In genomic region chr4:2417765-2418651, GRCh38 we compare ENCODE assay signal across 8 cellular contexts. TPM values are rescaled to one million over a fixed set of nuclear protein-coding genes. Genes with fewer than 3 reads are reported as not detected.
A peak's percentile ranks its signal among the peaks of the same experiment; 100 is the strongest.
DNase-seq lines count a peak whose midpoint lies in the region; ATAC-seq and TF ChIP-seq lines count a peak whose summit lies in the region.

TSS of gene ZFYVE28 (minus strand) at chr4:2418645. CDS start at chr4:2418323, 322 bp downstream.

- H3K4me3 ChIP-seq in A673 (ENCODE audit: low read depth, low read length, poor library complexity, severe bottlenecking) (peak within 1 kb of the TSS; percentile 59), body of pancreas (peak within 1 kb of the TSS in 1 of 2 donors; percentile 34), lower leg skin (ENCODE audit: low read depth, poor library complexity, severe bottlenecking) (peak within 1 kb of the TSS; percentile 44), thymus (ENCODE audit: low read length) (peak within 1 kb of the TSS; percentile 64)

- no peak within 1 kb of the TSS for H3K27ac ChIP-seq in A673 (ENCODE audit: low read depth, low read length, poor library complexity, severe bottlenecking)
- H3K27ac ChIP-seq in body of pancreas = peak within 1 kb of the TSS in 3 of 4 donors; percentile 33 to 79 (median 77)
- H3K27ac ChIP-seq in thymus (ENCODE audit: low read depth) = peak within 1 kb of the TSS; percentile 33

- H3K27me3 ChIP-seq in A673 (replicated peaks; ENCODE audit: insufficient read depth, low read depth, low read length, poor library complexity) (peaks cover 25% of the 10 kb centered on the region), body of pancreas (no peaks in the 10 kb centered on the region), thymus (ENCODE audit: control insufficient read depth, insufficient read depth) (peaks cover 62% of the 10 kb centered on the region)

- CTCF ChIA-PET in A673 (lab: Charles Lee) = no interaction called here

- DNase-seq in A673 (ENCODE audit: low spot score) = peak; percentile 42
- DNase-seq in NCI-H146 (lab: John Stamatoyannopoulos, UW) = peak; percentile 36
- DNase-seq in body of pancreas = peak in 2 of 4 donors; percentile 11 to 43
- DNase-seq in lower leg skin (ENCODE audit: low spot score in 2 of 2) = peak in 1 of 2 donors; percentile 89
- DNase-seq in activated gamma-delta T cell (lab: John Stamatoyannopoulos, UW) = no peak

- peak; percentile 27 for ATAC-seq in GM19035 (IDR thresholded peaks at IDR 0.05; ENCODE audit: unreplicated experiment)
- ATAC-seq in body of pancreas = no peak
- no peak for ATAC-seq in HG02852 (IDR thresholded peaks at IDR 0.05; ENCODE audit: unreplicated experiment)

- BruUV-seq in A673 (replicated peaks; lab: Mats Ljungman, UMichigan) = no TSS peak

- WGBS in body of pancreas, 2 donors = 1 to 4% methylated on average over 23 to 87 of the region's 91 CpGs
- 1 to 2% methylated on average over 31 to 32 of the region's 91 CpGs for WGBS in lower leg skin, 2 donors
- WGBS in thymus = 2% methylated on average over 91 of the region's 91 CpGs

- intact Hi-C loops in A673 (cut with micrococcal nuclease; ENCODE audit: unreplicated experiment) (loop anchor here (5.0 to 10.0 kb wide), 2 partner anchors 153 to 176 kb away; partner anchors contain the start of genes HAUS3, MXD4 and POLN), body of pancreas (cut with DNase I) (no loop called here), lower leg skin (cut with DNase I; ENCODE audit: low total_unique reads) (no loop called here)

- H3K36me3 ChIP-seq in A673 (ENCODE audit: insufficient read depth, low read length, poor library complexity, severe bottlenecking) = no peaks in the 10 kb centered on the region
- H3K36me3 ChIP-seq in body of pancreas (replicated peaks in 1 of 2; ENCODE audit: insufficient read depth in 1 of 2, low read depth in 2 of 2) = no peaks in the 10 kb centered on the region
- H3K36me3 ChIP-seq in thymus (ENCODE audit: control insufficient read depth, insufficient read depth) = no peaks in the 10 kb centered on the region

- H3K4me1 ChIP-seq in A673 (ENCODE audit: insufficient read depth, low read length, poor library complexity, severe bottlenecking) (peaks cover 27% of the 10 kb centered on the region), body of pancreas (peaks cover 39% of the 10 kb centered on the region), thymus (ENCODE audit: control insufficient read depth, insufficient read depth, low read length) (peaks cover 36% of the 10 kb centered on the region)

- TF ChIP-seq CTCF in A673 (conservative IDR thresholded peaks at IDR 0.05; ENCODE audit: low read depth, low read length) = no peak
- no peak for TF ChIP-seq CTCF in body of pancreas (IDR thresholded peaks at IDR 0.05)
- TF ChIP-seq CTCF in lower leg skin (IDR thresholded peaks at IDR 0.05) = no peak

- POLR2A ChIA-PET in A673 (lab: Charles Lee; ENCODE audit: low non-redundant PET) = no interaction called here

- H3K9me3 ChIP-seq in A673 (ENCODE audit: low read depth, low read length, poor library complexity, severe bottlenecking) = no peaks in the 10 kb centered on the region
- no peaks in the 10 kb centered on the region for H3K9me3 ChIP-seq in body of pancreas
- H3K9me3 ChIP-seq in thymus (ENCODE audit: control insufficient read depth) = no peaks in the 10 kb centered on the region

- peak in 1 of 3 donors; percentile 30 for TF ChIP-seq POLR2A in body of pancreas (IDR thresholded peaks at IDR 0.05)
- no peak for TF ChIP-seq POLR2A in lower leg skin (IDR thresholded peaks at IDR 0.05)

RNA-seq across cellular contexts. Expression of gene ZFYVE28, which starts in this region (rescaled TPM):
- 7.6 and 8.6 TPM in 2 replicates for total RNA-seq in A673 (2021)
- total RNA-seq in body of pancreas = 10 to 100 TPM in 1 of 2 donors, 1 to 10 TPM in 1; 5.7 to 16.8 TPM
- total RNA-seq in lower leg skin = 10 to 100 TPM in 2 of 4 donors, 1 to 10 TPM in 2; 5.0 to 12.8 (median 9.9) TPM
- polyA plus RNA-seq in thymus = 7.8 TPM
